ENCODE assay signal across 35 cellular contexts in the genomic region with DNA sequence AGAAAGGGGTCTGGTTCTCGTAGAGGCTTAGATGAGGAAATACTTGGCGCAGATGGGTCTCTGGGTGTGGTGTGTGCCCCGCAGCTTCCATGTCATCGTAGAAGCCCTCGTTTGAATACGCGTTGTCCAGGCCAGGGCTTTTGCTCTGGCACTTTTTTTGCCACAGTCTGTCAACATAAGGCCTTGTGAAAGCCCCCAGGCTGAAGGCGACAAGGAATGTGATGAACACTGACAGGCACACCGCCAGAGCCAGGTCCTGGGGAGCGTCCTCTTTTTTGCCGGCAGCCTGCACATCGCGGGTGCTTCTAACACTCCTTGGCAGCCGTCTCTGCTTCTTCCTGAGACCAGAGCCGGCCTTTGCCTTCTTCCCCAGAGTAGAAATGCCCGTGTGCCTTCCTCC. TPM values are rescaled to one million over a fixed set of nuclear protein-coding genes. Genes with fewer than 3 reads are reported as not detected.
"Had no signal": no experiment of that assay in that cellular context is flagged by ENCODE, and none has a peak within 500 bp of the region (broad histone marks: within the 10 kb centered on the region; RNA-seq: fewer than 3 reads in every experiment).

No MANE protein-coding gene starts in this region.

- H3K4me2 ChIP-seq: KMS-11 had no signal

- H3K36me3 ChIP-seq: adrenal gland, SJCRH30 had no signal

- H3K27me3 ChIP-seq: adrenal gland, body of pancreas, SJCRH30 had no signal

- FAIRE-seq: astrocyte, bronchial epithelial cell, RCC 7860, TTC549 had no signal

- DNase-seq: activated CD4-positive, alpha-beta T cell treated with anti-CD3 and anti-CD28 coated beads for 36 hours; activated CD4-positive, alpha-beta T cell treated with anti-CD3 and anti-CD28 coated beads, Interleukin-2, amount 10 ng/mL, durations not matched to agents 7 days and 5 days; activated CD4-positive, alpha-beta T cell treated with anti-CD3 and anti-CD28 coated beads, Interleukin-2, amount 50 U/mL, for 48 hours; activated CD8-positive, alpha-beta T cell treated with anti-CD3 and anti-CD28 coated beads, Interleukin-2, amount 10 ng/mL, durations not matched to agents 7 days and 5 days; activated gamma-delta T cell treated with Interleukin-2 at 50 U/mL for 16 hours; activated naive CD4-positive, alpha-beta T cell treated with anti-CD3 and anti-CD28 coated beads for 36 hours; activated T-cell treated with anti-CD3 and anti-CD28 coated beads, Interleukin-2, amount 50 U/mL, for 24 hours; adrenal gland; body of pancreas; MM.1S; MV-4-11; NCI-H1092; NCI-H1436 treated with DMSO at 0.1 percent for 48 hours; NCI-H1694 treated with DMSO at 0.1 percent for 48 hours; NCI-H2029; NCI-H510A; NCI-H526; NCI-H748 treated with DMSO at 0.1 percent for 48 hours; NK-92 treated with Interleukin-12 subunit alpha and Interleukin-12 subunit beta, amount 100 ng/mL, for 24 hours; PC-3; SHP77; SJCRH30 had no signal

- H3K4me3 ChIP-seq: adrenal gland, body of pancreas, SJCRH30, SK-N-MC had no signal

- H3K4me1 Mint-ChIP-seq: activated CD4-positive, alpha-beta T cell treated with anti-CD3 and anti-CD28 coated beads for 36 hours; activated CD4-positive, alpha-beta T cell treated with anti-CD3 and anti-CD28 coated beads, Interleukin-2, amount 10 ng/mL, durations not matched to agents 7 days and 5 days had no signal

- H3K27ac ChIP-seq: adrenal gland, body of pancreas, KMS-11, RWPE1, SJCRH30, SK-N-MC had no signal

- ATAC-seq: activated CD4-positive, alpha-beta T cell treated with anti-CD3 and anti-CD28 coated beads for 36 hours; activated CD4-positive, CD25-positive, alpha-beta regulatory T cell treated with anti-CD3 and anti-CD28 coated beads, Interleukin-2, amount 50 U/mL, for 24 hours; activated CD8-positive, alpha-beta T cell treated with anti-CD3 and anti-CD28 coated beads, Interleukin-2, amount 10 ng/mL, durations not matched to agents 7 days and 5 days; activated naive CD4-positive, alpha-beta T cell treated with anti-CD3 and anti-CD28 coated beads, Interleukin-2, amount 50 U/mL, for 72 hours; body of pancreas; PC-3 had no signal

- H3K9me3 Mint-ChIP-seq: activated T-cell treated with anti-CD3 and anti-CD28 coated beads, Interleukin-2, amount 50 U/mL, for 24 hours had no signal

- H3K4me3 Mint-ChIP-seq: activated CD4-positive, alpha-beta T cell treated with anti-CD3 and anti-CD28 coated beads for 36 hours; activated CD4-positive, alpha-beta T cell treated with anti-CD3 and anti-CD28 coated beads, Interleukin-2, amount 10 ng/mL, durations not matched to agents 7 days and 5 days; activated CD8-positive, alpha-beta T cell treated with anti-CD3 and anti-CD28 coated beads, Interleukin-2, amount 10 ng/mL, durations not matched to agents 7 days and 5 days; activated naive CD4-positive, alpha-beta T cell treated with anti-CD3 and anti-CD28 coated beads for 36 hours; activated T-cell treated with anti-CD3 and anti-CD28 coated beads, Interleukin-2, amount 50 U/mL, for 24 hours; activated T-helper 1 cell treated with anti-CD3 and anti-CD28 coated beads, Interleukin-12 subunit alpha, Interleukin-12 subunit beta, Interleukin-2, Interleukin-4 antibody, amounts not matched to agents 30 ng/mL and 10 ng/mL and 1 ng/mL, durations not matched to agents 14 hours and 24 hours and 36 hours; T-helper 1 cell treated with Interleukin-12 subunit alpha and Interleukin-12 subunit beta and Interleukin-4 antibody, amounts not matched to agents 30 μg/mL and 1 μg/mL, for 36 hours; T-helper 2 cell treated with Interferon-gamma antibody and Interleukin-4, amounts not matched to agents 5 μg/mL and 100 μg/mL, for 36 hours had no signal

- H3K9me3 ChIP-seq: adrenal gland, body of pancreas, SJCRH30 had no signal

- H3K27ac Mint-ChIP-seq: activated CD4-positive, alpha-beta T cell treated with anti-CD3 and anti-CD28 coated beads for 36 hours; activated CD4-positive, alpha-beta T cell treated with anti-CD3 and anti-CD28 coated beads, Interleukin-2, amount 10 ng/mL, durations not matched to agents 7 days and 5 days; activated CD8-positive, alpha-beta T cell treated with anti-CD3 and anti-CD28 coated beads, Interleukin-2, amount 10 ng/mL, durations not matched to agents 7 days and 5 days; activated naive CD4-positive, alpha-beta T cell treated with anti-CD3 and anti-CD28 coated beads for 36 hours; activated naive CD4-positive, alpha-beta T cell treated with anti-CD3 and anti-CD28 coated beads, Interleukin-2, amount 50 U/mL, for 72 hours; activated T-cell treated with anti-CD3 and anti-CD28 coated beads, Interleukin-2, amount 50 U/mL, for 24 hours; activated T-helper 1 cell treated with anti-CD3 and anti-CD28 coated beads, Interleukin-12 subunit alpha, Interleukin-12 subunit beta, Interleukin-2, Interleukin-4 antibody, amounts not matched to agents 30 ng/mL and 10 ng/mL and 1 ng/mL, durations not matched to agents 14 hours and 24 hours and 36 hours; T-helper 1 cell treated with Interleukin-12 subunit alpha and Interleukin-12 subunit beta and Interleukin-4 antibody, amounts not matched to agents 30 μg/mL and 1 μg/mL, for 36 hours; T-helper 2 cell treated with Interferon-gamma antibody and Interleukin-4, amounts not matched to agents 5 μg/mL and 100 μg/mL, for 36 hours had no signal

- H3K9ac ChIP-seq: KMS-11 had no signal

- H3K4me1 ChIP-seq: adrenal gland had no signal

RNA-seq across cellular contexts. Expression of a gene that starts 24.5 kb away (rescaled TPM):
- total RNA-seq: activated naive CD4-positive, alpha-beta T cell treated with anti-CD3 and anti-CD28 coated beads for 36 hours had no signal

RNA-seq across cellular contexts. Expression of a gene that starts 55.5 kb away (rescaled TPM):
- total RNA-seq: LHCN-M2, PC-3, SJCRH30 had no signal
